In the genomic region with DNA sequence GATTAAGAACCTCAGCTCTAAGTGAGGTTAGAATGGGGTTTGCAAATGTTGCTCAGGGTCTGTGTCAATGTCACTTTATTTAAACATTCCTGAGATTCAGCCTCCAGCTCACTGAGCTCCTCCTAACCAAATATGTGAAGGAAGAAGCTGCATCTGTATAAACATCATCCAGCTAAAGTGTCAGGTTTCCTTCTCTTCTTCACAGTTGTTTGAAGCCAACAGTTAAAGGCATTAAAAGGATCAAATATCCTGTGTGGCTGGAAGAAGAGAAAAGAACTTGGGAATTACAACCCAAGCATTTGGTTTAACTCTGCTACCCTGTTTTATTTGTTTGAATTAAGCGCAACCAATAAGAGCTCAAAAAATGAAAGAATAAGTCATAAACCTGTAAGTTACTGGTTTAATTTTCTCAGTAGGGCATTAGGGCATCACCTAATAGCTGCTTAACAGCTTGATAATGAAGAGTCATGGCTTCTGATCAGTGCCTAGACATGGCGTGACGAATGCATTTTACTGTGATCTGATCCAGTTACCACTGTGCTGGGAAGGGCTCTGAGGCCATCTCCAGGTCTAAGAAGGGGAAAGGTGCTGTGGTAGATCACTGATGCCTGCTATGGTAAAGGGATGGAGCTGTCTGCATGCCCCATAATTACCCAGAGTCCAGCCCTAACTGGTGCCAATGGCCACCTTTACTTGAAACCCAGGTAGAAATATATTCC, we compare ENCODE assay signal across 15 cellular contexts.
DNase-seq lines count a peak whose midpoint lies in the region; ATAC-seq, FAIRE-seq and TF ChIP-seq lines count a peak whose summit lies in the region.
"Had no signal": no experiment of that assay in that cellular context is flagged by ENCODE, and none has a peak within 500 bp of the region (broad histone marks: within the 10 kb centered on the region; RNA-seq: fewer than 3 reads in every experiment).

No MANE protein-coding gene starts in this region.

- H3K9me3 ChIP-seq in kidney (ENCODE audit: control insufficient read depth in 1 of 2, low read length in 2 of 2) = no peaks in the 10 kb centered on the region
- H3K9me3 ChIP-seq: BE2C, esophagus squamous epithelium had no signal

- H3K4me3 ChIP-seq in kidney (ENCODE audit: low read length in 2 of 2) = no peak overlapping the region
- H3K4me3 ChIP-seq: esophagus squamous epithelium had no signal

- TF ChIP-seq CTCF in VCaP (conservative IDR thresholded peaks at IDR 0.05) = no peak
- TF ChIP-seq CTCF in kidney (IDR thresholded peaks at IDR 0.05; ENCODE audit: borderline replicate concordance, extremely low read depth, insufficient read depth) = no peak

- no peak for FAIRE-seq in kidney (lab: Jason Lieb, UNC)
- FAIRE-seq: colon had no signal

- ATAC-seq in GM19351 (IDR thresholded peaks at IDR 0.05; ENCODE audit: unreplicated experiment) = no peak
- ATAC-seq: stimulated activated naive CD8-positive, alpha-beta T cell treated with anti-CD3 and anti-CD28 coated beads, Interleukin-15, amount 100 ng/mL, for 72 hours had no signal

- peaks cover 5 to 8% of the 10 kb centered on the region in 2 donors for H3K4me1 ChIP-seq in kidney (ENCODE audit: control insufficient read depth in 1 of 2, insufficient read depth in 1 of 2, low read depth in 1 of 2, low read length in 2 of 2)

- DNase-seq in DMS 273 (lab: John Stamatoyannopoulos, UW; ENCODE audit: unreplicated experiment) = peak; percentile 70
- DNase-seq in NCI-H146 treated with DMSO at 0.1 percent for 48 hours (lab: John Stamatoyannopoulos, UW; ENCODE audit: unreplicated experiment) = peak; percentile 83
- peak; percentile 94 for DNase-seq in left kidney (ENCODE audit: low read depth, low spot score)
- no peak for DNase-seq in NCI-H226
- no peak for DNase-seq in NCI-H1436 treated with DMSO at 0.1 percent for 48 hours (lab: John Stamatoyannopoulos, UW)
- DNase-seq in kidney = no peak
- DNase-seq: activated naive CD8-positive, alpha-beta T cell treated with anti-CD3 and anti-CD28 coated beads, Interleukin-2, amount 10 ng/mL, durations not matched to agents 7 days and 5 days; BE2C; esophagus squamous epithelium; H9; retina; stimulated activated naive CD8-positive, alpha-beta T cell treated with anti-CD3 and anti-CD28 coated beads, Interleukin-15, amount 100 ng/mL, for 72 hours had no signal

- no peaks in the 10 kb centered on the region for H3K36me3 ChIP-seq in kidney (ENCODE audit: control insufficient read depth in 1 of 2, insufficient read depth in 2 of 2, low read length in 2 of 2)
- H3K36me3 ChIP-seq: BE2C, esophagus squamous epithelium had no signal

- intact Hi-C loops in kidney (cut with DNase I) = no loop called here

- no peak overlapping the region for H3K9ac ChIP-seq in kidney (ENCODE audit: low read length in 2 of 2)

- H3K27ac ChIP-seq in VCaP = peak overlapping the region; percentile 31; the same call in 1 of the 2 replicates
- H3K27ac ChIP-seq in kidney (ENCODE audit: low read depth in 2 of 2, low read length in 2 of 2) = no peak overlapping the region
- H3K27ac ChIP-seq: esophagus squamous epithelium had no signal

Comparison
In these comparisons a context has a peak if more than half of its experiments do, and no peak if none do; other contexts are left out.
1. DNase-seq: peak in DMS 273 (single experiment), NCI-H146 treated with DMSO at 0.1 percent for 48 hours (single experiment) and left kidney (single experiment); none in NCI-H226 (single experiment), NCI-H1436 treated with DMSO at 0.1 percent for 48 hours (single experiment) and kidney (single experiment).